16 cellular contexts compared by ENCODE assay signal in genomic region chr9:108386859-108387384, GRCh38.
DNase-seq lines count a peak whose midpoint lies in the region; ATAC-seq, FAIRE-seq and TF ChIP-seq lines count a peak whose summit lies in the region.
"Had no signal": no experiment of that assay in that cellular context is flagged by ENCODE, and none has a peak within 500 bp of the region (broad histone marks: within the 10 kb centered on the region; RNA-seq: fewer than 3 reads in every experiment).

No MANE protein-coding gene starts in this region.

- in situ Hi-C loops in IMR-90 (cut with MboI; ENCODE audit: low sequenced_read_pairs) = no loop called here

- no CpG with 5 or more reads among the region's 1 CpG for WGBS in IMR-90 (ENCODE audit: extremely low coverage in 2 of 2, insufficient read length in 1 of 2), 2 experiments
- WGBS in mesenchymal stem cell = no CpG with 5 or more reads among the region's 1 CpG

- no peaks in the 10 kb centered on the region for H3K9me1 ChIP-seq in IMR-90 (ENCODE audit: insufficient read depth, low read length)

- no peaks in the 10 kb centered on the region for H3K79me1 ChIP-seq in IMR-90 (ENCODE audit: low read depth in 1 of 2, low read length in 2 of 2)
- no peaks in the 10 kb centered on the region for H3K79me1 ChIP-seq in mesenchymal stem cell (replicated peaks; ENCODE audit: low read length, poor library complexity, severe bottlenecking)

- CTCF ChIA-PET in IMR-90 (lab: Yijun Ruan, JAX) = no interaction called here
- CTCF ChIA-PET in activated CD8-positive, alpha-beta memory T cell treated with anti-CD3 and anti-CD28 coated beads, Interleukin-2, amount 10 ng/mL, durations not matched to agents 7 days and 5 days (lab: Charles Lee) = no interaction called here

- TF ChIP-seq RAD21 in IMR-90 (IDR thresholded peaks at IDR 0.05; ENCODE audit: low read length) = no peak

- H3K4ac ChIP-seq in IMR-90 (ENCODE audit: low read depth, low read length) = peak overlapping the region; percentile 1; the same call in 1 of the 2 replicates
- H3K4ac ChIP-seq in mesenchymal stem cell (ENCODE audit: low read depth in 1 of 2, low read length in 2 of 2) = no peak overlapping the region

- H2BK15ac ChIP-seq in IMR-90 (ENCODE audit: low read depth, low read length) (peak overlapping the region; percentile 68; the same call in 1 of the 3 replicates), mesenchymal stem cell (ENCODE audit: low read depth, poor library complexity, severe bottlenecking) (no peak overlapping the region)

- H3K9me3 ChIP-seq in IMR-90 (ENCODE audit: control insufficient read depth, insufficient read depth, low read length) (no peaks in the 10 kb centered on the region), mesenchymal stem cell (ENCODE audit: control insufficient read depth, low read length) (no peaks in the 10 kb centered on the region)
- H3K9me3 ChIP-seq: esophagus squamous epithelium had no signal

- H3K4me2 ChIP-seq in IMR-90 (ENCODE audit: low read depth, low read length) (no peak overlapping the region), mesenchymal stem cell (ENCODE audit: low read length, poor library complexity, severe bottlenecking) (no peak overlapping the region)

- no peak overlapping the region for H3K23ac ChIP-seq in IMR-90 (ENCODE audit: low read depth, low read length)
- no peak overlapping the region for H3K23ac ChIP-seq in mesenchymal stem cell (ENCODE audit: low read length in 2 of 2)

- H2AK9ac ChIP-seq in IMR-90 (replicated peaks; ENCODE audit: low read depth, low read length, poor library complexity) = no peak overlapping the region

- H3K4me3 Mint-ChIP-seq in activated CD8-positive, alpha-beta memory T cell treated with anti-CD3 and anti-CD28 coated beads, Interleukin-2, amount 10 ng/mL, durations not matched to agents 7 days and 5 days = no peak overlapping the region
- H3K4me3 Mint-ChIP-seq: B cell, mesothelial cell of epicardium had no signal

- DNase-seq in AG09309 (ENCODE audit: low read depth) = peak; percentile 64
- peak; percentile 85 for DNase-seq in IMR-90
- peak; percentile 46 for DNase-seq in mesenchymal stem cell
- DNase-seq in stimulated activated CD4-positive, alpha-beta T cell treated with anti-CD3 and anti-CD28 coated beads, Interleukin-2, amount 100 ng/mL, for 48 hours = no peak
- no peak for DNase-seq in T-helper 9 cell
- DNase-seq in inferior parietal cortex (ENCODE audit: extremely low spot score) = no peak
- DNase-seq in activated CD8-positive, alpha-beta memory T cell treated with anti-CD3 and anti-CD28 coated beads, Interleukin-2, amount 10 ng/mL, durations not matched to agents 7 days and 5 days = no peak
- DNase-seq: activated naive CD4-positive, alpha-beta T cell treated with anti-CD3 and anti-CD28 coated beads, Interleukin-2, amount 50 U/mL, for 16 hours; cerebellar nuclear complex; DMS153; esophagus squamous epithelium; NCI-H1417 had no signal

- FAIRE-seq in endometrium (lab: Jason Lieb, UNC) = peak; percentile 21

- no peak overlapping the region for H4K5ac ChIP-seq in IMR-90 (ENCODE audit: low read depth, low read length)

- peak; percentile 87 for ATAC-seq in IMR-90 (ENCODE audit: low read depth)
- ATAC-seq in activated CD8-positive, alpha-beta memory T cell treated with anti-CD3 and anti-CD28 coated beads, Interleukin-2, amount 10 ng/mL, durations not matched to agents 7 days and 5 days = no peak
- ATAC-seq: activated CD4-positive, CD25-positive, alpha-beta regulatory T cell treated with anti-CD3 and anti-CD28 coated beads, Interleukin-2, amount 50 U/mL, for 24 hours had no signal

- no peak overlapping the region for H3K27ac Mint-ChIP-seq in activated CD8-positive, alpha-beta memory T cell treated with anti-CD3 and anti-CD28 coated beads, Interleukin-2, amount 10 ng/mL, durations not matched to agents 7 days and 5 days
- H3K27ac Mint-ChIP-seq: B cell, mesothelial cell of epicardium had no signal

- POLR2A ChIA-PET in IMR-90 (lab: Charles Lee; ENCODE audit: unreplicated experiment) = no interaction called here

- H3K4me3 ChIP-seq in AG09309 (ENCODE audit: control insufficient read depth, low read depth, low read length) = no peak overlapping the region
- no peak overlapping the region for H3K4me3 ChIP-seq in IMR-90 (ENCODE audit: insufficient read depth, low read depth, low read length)
- no peak overlapping the region for H3K4me3 ChIP-seq in mesenchymal stem cell (ENCODE audit: insufficient read depth in 1 of 2, low read depth in 1 of 2, low read length in 2 of 2)
- H3K4me3 ChIP-seq: esophagus squamous epithelium had no signal

- peaks cover 6% of the 10 kb centered on the region for H3K4me1 ChIP-seq in IMR-90 (ENCODE audit: control insufficient read depth, insufficient read depth, low read length)
- H3K4me1 ChIP-seq in mesenchymal stem cell (ENCODE audit: control insufficient read depth, insufficient read depth, low read depth, low read length) = no peaks in the 10 kb centered on the region

- TF ChIP-seq POLR2A in IMR-90 (IDR thresholded peaks at IDR 0.05; ENCODE audit: low read depth, low read length) = no peak

- H3K36me3 ChIP-seq in IMR-90 (ENCODE audit: control insufficient read depth, insufficient read depth, low read length) = no peaks in the 10 kb centered on the region
- H3K36me3 ChIP-seq in mesenchymal stem cell (ENCODE audit: control insufficient read depth in 1 of 2, insufficient read depth in 2 of 2, low read depth in 1 of 2, low read length in 2 of 2) = no peaks in the 10 kb centered on the region
- H3K36me3 ChIP-seq: esophagus squamous epithelium had no signal

- H3K27ac ChIP-seq in IMR-90 (ENCODE audit: insufficient read depth, low read length) (peak overlapping the region; percentile 47), mesenchymal stem cell (ENCODE audit: low read length, poor library complexity, severe bottlenecking) (no peak overlapping the region)
- H3K27ac ChIP-seq: esophagus squamous epithelium had no signal

- no peak overlapping the region for H4K91ac ChIP-seq in IMR-90 (ENCODE audit: insufficient read depth, low read depth, low read length)
- no peak overlapping the region for H4K91ac ChIP-seq in mesenchymal stem cell (ENCODE audit: low read length)

- H2BK5ac ChIP-seq in IMR-90 (ENCODE audit: low read depth, low read length, poor library complexity, severe bottlenecking) = no peak overlapping the region
- H2BK5ac ChIP-seq in mesenchymal stem cell (ENCODE audit: low read depth, low read length, poor library complexity, severe bottlenecking) = no peak overlapping the region

- no peak for TF ChIP-seq CTCF in AG09309 (IDR thresholded peaks at IDR 0.05; ENCODE audit: control insufficient read depth, insufficient read depth, low read depth, low read length, missing control alignments)
- no peak for TF ChIP-seq CTCF in IMR-90 (conservative IDR thresholded peaks at IDR 0.05; ENCODE audit: low read depth, low read length)

- H3K18ac ChIP-seq in IMR-90 (ENCODE audit: low read depth, low read length) = no peak overlapping the region
- no peak overlapping the region for H3K18ac ChIP-seq in mesenchymal stem cell (ENCODE audit: low read depth in 1 of 2, low read length in 2 of 2)

- H2AFZ ChIP-seq in IMR-90 (replicated peaks; ENCODE audit: low read length, poor library complexity) (no peak overlapping the region), mesenchymal stem cell (ENCODE audit: low read depth, low read length) (no peak overlapping the region)

- H3K56ac ChIP-seq in IMR-90 (ENCODE audit: extremely low read depth, insufficient read depth, low read length) = no peak overlapping the region

- peaks cover 2% of the 10 kb centered on the region for H3K9me3 Mint-ChIP-seq in activated CD8-positive, alpha-beta memory T cell treated with anti-CD3 and anti-CD28 coated beads, Interleukin-2, amount 10 ng/mL, durations not matched to agents 7 days and 5 days (ENCODE audit: low read depth)
- H3K9me3 Mint-ChIP-seq: mesothelial cell of epicardium had no signal

- dilution Hi-C loops in IMR-90 (cut with HindIII; ENCODE audit: low sequenced_read_pairs, unreplicated experiment) = no loop called here

- BruUV-seq in IMR-90 (replicated peaks; lab: Mats Ljungman, UMichigan) = no TSS peak

- intact Hi-C loops in IMR-90 (cut with micrococcal nuclease) = loop anchor here (5.0 kb wide), 1 partner anchor 905 kb away; no protein-coding TSS in a partner anchor

- H2BK20ac ChIP-seq in IMR-90 (ENCODE audit: low read depth, low read length) = no peak overlapping the region

- H3K14ac ChIP-seq in IMR-90 (replicated peaks; ENCODE audit: low read depth, low read length) (0 out of 2 replicates have a peak overlapping the region, but pooled peaks have one; percentile 26), mesenchymal stem cell (ENCODE audit: low read length in 2 of 2) (no peak overlapping the region)

- no peaks in the 10 kb centered on the region for H3K36me3 Mint-ChIP-seq in activated CD8-positive, alpha-beta memory T cell treated with anti-CD3 and anti-CD28 coated beads, Interleukin-2, amount 10 ng/mL, durations not matched to agents 7 days and 5 days
- H3K36me3 Mint-ChIP-seq: mesothelial cell of epicardium had no signal

- H3K27me3 ChIP-seq in IMR-90 (ENCODE audit: control insufficient read depth, insufficient read depth, low read length) (no peaks in the 10 kb centered on the region), mesenchymal stem cell (ENCODE audit: control insufficient read depth in 1 of 2, insufficient read depth in 1 of 2, low read length in 2 of 2) (no peaks in the 10 kb centered on the region)
- H3K27me3 ChIP-seq: esophagus squamous epithelium had no signal

- no peak overlapping the region for H2BK12ac ChIP-seq in mesenchymal stem cell (ENCODE audit: low read length in 2 of 2)

- H2AK5ac ChIP-seq in IMR-90 (ENCODE audit: low read depth, low read length) = peak overlapping the region; percentile 60; the same call in 1 of the 2 replicates
- H2AK5ac ChIP-seq in mesenchymal stem cell (ENCODE audit: low read length, severe bottlenecking) = no peak overlapping the region

- H3K27me3 Mint-ChIP-seq in activated CD8-positive, alpha-beta memory T cell treated with anti-CD3 and anti-CD28 coated beads, Interleukin-2, amount 10 ng/mL, durations not matched to agents 7 days and 5 days = no peaks in the 10 kb centered on the region

- H3K9ac ChIP-seq in IMR-90 (ENCODE audit: low read depth, low read length) = no peak overlapping the region
- peak overlapping the region; percentile 61 for H3K9ac ChIP-seq in mesenchymal stem cell (ENCODE audit: low read length)

- no peaks in the 10 kb centered on the region for H4K20me1 ChIP-seq in IMR-90 (ENCODE audit: insufficient read depth, low read length)

- H4K8ac ChIP-seq in IMR-90 (ENCODE audit: low read depth in 2 of 2, low read length in 2 of 2) = peak overlapping the region in 1 of 2 experiments; percentile 61; a peak in 1 of 4 replicates
- no peak overlapping the region for H4K8ac ChIP-seq in mesenchymal stem cell (ENCODE audit: low read length)

- peak overlapping the region; percentile 48; the same call in 1 of the 2 replicates for H2BK120ac ChIP-seq in IMR-90 (ENCODE audit: low read depth, low read length)
- H2BK120ac ChIP-seq in mesenchymal stem cell (ENCODE audit: low read depth, low read length) = no peak overlapping the region

- H3K4me1 Mint-ChIP-seq in activated CD8-positive, alpha-beta memory T cell treated with anti-CD3 and anti-CD28 coated beads, Interleukin-2, amount 10 ng/mL, durations not matched to agents 7 days and 5 days = peaks cover 7% of the 10 kb centered on the region
- H3K4me1 Mint-ChIP-seq: B cell had no signal

TF ChIP-seq in IMR-90, 13 proteins besides CTCF, POLR2A, EP300 and RAD21 (continues in another document):
- TF ChIP-seq BHLHE40 (IDR thresholded peaks at IDR 0.05; ENCODE audit: low read depth, low read length) = no peak

Comparison
In these comparisons a context has a peak if more than half of its experiments do, and no peak if none do; other contexts are left out.
1. DNase-seq: peak in AG09309 (single experiment), IMR-90 (single experiment) and mesenchymal stem cell (single experiment); none in stimulated activated CD4-positive, alpha-beta T cell treated with anti-CD3 and anti-CD28 coated beads, Interleukin-2, amount 100 ng/mL, for 48 hours (0 of 2), T-helper 9 cell (single experiment), inferior parietal cortex (single experiment) and activated CD8-positive, alpha-beta memory T cell treated with anti-CD3 and anti-CD28 coated beads, Interleukin-2, amount 10 ng/mL, durations not matched to agents 7 days and 5 days (single experiment).